ENCODE assay signal across 31 cellular contexts in the genomic region with DNA sequence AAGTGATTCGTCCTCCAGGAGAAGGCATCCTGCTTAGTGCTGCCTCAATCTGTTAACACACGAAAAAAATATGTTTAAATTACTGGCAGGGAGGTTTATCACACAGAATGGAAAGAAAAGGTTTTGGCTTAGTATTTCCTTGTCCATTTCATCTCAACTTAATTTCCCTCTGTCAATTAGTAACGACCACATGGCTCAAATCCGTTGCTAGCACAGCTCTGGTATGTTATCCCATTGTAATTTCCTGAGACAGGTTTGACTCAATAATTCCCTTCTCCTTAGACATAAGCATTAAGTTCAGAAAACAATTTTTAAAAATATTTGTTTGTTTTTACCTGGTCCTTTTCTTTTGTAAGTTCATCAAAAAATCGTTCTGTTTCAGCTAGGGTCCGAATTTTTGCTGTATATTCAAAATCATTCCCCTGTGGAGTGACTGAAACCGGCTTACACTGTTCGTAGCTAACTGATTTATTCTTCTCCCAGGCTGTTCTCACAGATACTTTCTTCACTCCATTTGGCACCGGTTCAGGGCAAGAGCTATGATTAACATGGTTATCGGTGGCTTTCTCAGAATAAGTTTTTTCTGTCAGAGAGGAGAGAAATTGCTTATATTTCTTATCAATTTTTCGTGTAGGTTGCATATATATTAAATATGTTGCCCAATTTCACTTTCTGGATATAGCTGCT. TPM values are rescaled to one million over a fixed set of nuclear protein-coding genes. Genes with fewer than 3 reads are reported as not detected.
A peak's percentile ranks its signal among the peaks of the same experiment; 100 is the strongest.
DNase-seq lines count a peak whose midpoint lies in the region; ATAC-seq, FAIRE-seq and TF ChIP-seq lines count a peak whose summit lies in the region.
"Had no signal": no experiment of that assay in that cellular context is flagged by ENCODE, and none has a peak within 500 bp of the region (broad histone marks: within the 10 kb centered on the region; RNA-seq: fewer than 3 reads in every experiment).

No MANE protein-coding gene starts in this region.

- ATAC-seq in pancreas, result peak in 3 of 4 donors; percentile 31 to 62 (median 47)
- ATAC-seq in HG02623 (IDR thresholded peaks at IDR 0.05; ENCODE audit: unreplicated experiment), result no peak
- ATAC-seq: activated naive CD8-positive, alpha-beta T cell treated with anti-CD3 and anti-CD28 coated beads, Interleukin-2, amount 50 U/mL, for 24 hours; gastroesophageal sphincter; GM12878; PC-3; psoas muscle had no signal

- H3K4me1 ChIP-seq in pancreas, result peaks cover 4 to 22% (median 15%) of the 10 kb centered on the region in 3 donors
- H3K4me1 ChIP-seq: BE2C, left ventricle myocardium inferior, psoas muscle, transverse colon had no signal

- H3K4me3 Mint-ChIP-seq in Calu3 (ENCODE audit: low read depth, unreplicated experiment), result no peak overlapping the region
- H3K4me3 Mint-ChIP-seq: activated naive CD8-positive, alpha-beta T cell treated with anti-CD3 and anti-CD28 coated beads, Interleukin-2, amount 50 U/mL, for 24 hours; CD8-positive, alpha-beta memory T cell had no signal

- H3K36me3 ChIP-seq in WERI-Rb-1, result peaks cover 63% of the 10 kb centered on the region
- H3K36me3 ChIP-seq in pancreas, result no peaks in the 10 kb centered on the region

- H3K9me3 Mint-ChIP-seq in Calu3 (ENCODE audit: low read depth, unreplicated experiment), result no peaks in the 10 kb centered on the region
- H3K9me3 Mint-ChIP-seq: activated naive CD8-positive, alpha-beta T cell treated with anti-CD3 and anti-CD28 coated beads, Interleukin-2, amount 50 U/mL, for 24 hours; CD8-positive, alpha-beta memory T cell; naive B cell had no signal

- BruUV-seq in Calu3 (replicated peaks; lab: Mats Ljungman, UMichigan), result no TSS peak

- TF ChIP-seq CTCF in Calu3 (IDR thresholded peaks at IDR 0.05; ENCODE audit: unreplicated experiment), result no peak
- no peak for TF ChIP-seq CTCF in WERI-Rb-1 (IDR thresholded peaks at IDR 0.05; ENCODE audit: low read depth, low read length)
- no peak for TF ChIP-seq CTCF in fibroblast of pulmonary artery (IDR thresholded peaks at IDR 0.05; ENCODE audit: low read length, missing control alignments)
- TF ChIP-seq CTCF in pancreas (IDR thresholded peaks at IDR 0.05), result no peak

- 47 to 50% methylated on average over 11 of the region's 11 CpGs for WGBS in pancreas, 2 donors

- no peak for DNase-seq in Calu3
- no peak for DNase-seq in WERI-Rb-1
- peak; percentile 43 for DNase-seq in fibroblast of pulmonary artery (ENCODE audit: low read depth)
- DNase-seq in pancreas, result no peak
- DNase-seq in RPMI8226, result no peak
- DNase-seq in NCI-H2029 treated with DMSO at 0.1 percent for 48 hours (lab: John Stamatoyannopoulos, UW), result no peak
- DNase-seq in activated CD4-positive, CD25-positive, alpha-beta regulatory T cell (lab: John Stamatoyannopoulos, UW), result no peak
- DNase-seq: activated naive CD8-positive, alpha-beta T cell treated with anti-CD3 and anti-CD28 coated beads, Interleukin-2, amount 50 U/mL, for 24 hours; BE2C; CD8-positive, alpha-beta memory T cell; dermis blood vessel endothelial cell; KBM-7; left ventricle myocardium inferior; naive B cell; NCI-H1105 treated with DMSO at 0.1 percent for 48 hours; NCI-H1930; NCI-H524; NK-92 treated with Interleukin-12 subunit alpha and Interleukin-12 subunit beta, amount 100 ng/mL, for 24 hours; PC-3; psoas muscle; Right ventricle myocardium superior; stimulated activated CD4-positive, alpha-beta T cell treated with anti-CD3 and anti-CD28 coated beads, Interleukin-4, amount 100 ng/mL, for 24 hours; SW 1271; T-helper 9 cell; transverse colon had no signal

- peaks cover 40% of the 10 kb centered on the region for H3K4me1 Mint-ChIP-seq in Calu3 (ENCODE audit: low read depth, unreplicated experiment)
- H3K4me1 Mint-ChIP-seq: activated naive CD8-positive, alpha-beta T cell treated with anti-CD3 and anti-CD28 coated beads, Interleukin-2, amount 50 U/mL, for 24 hours; CD8-positive, alpha-beta memory T cell; naive B cell had no signal

- H3K4me3 ChIP-seq in WERI-Rb-1 (ENCODE audit: low read depth, low read length) (no peak overlapping the region), fibroblast of pulmonary artery (replicated peaks; ENCODE audit: low read depth, low read length) (no peak overlapping the region), pancreas (no peak overlapping the region)
- H3K4me3 ChIP-seq: gastroesophageal sphincter, GM12878, hepatocyte, left ventricle myocardium inferior, psoas muscle, transverse colon had no signal

- H3K27me3 ChIP-seq in WERI-Rb-1 (ENCODE audit: insufficient read depth, low read depth, severe bottlenecking) (no peaks in the 10 kb centered on the region), pancreas (no peaks in the 10 kb centered on the region)
- H3K27me3 ChIP-seq: BE2C, gastroesophageal sphincter, hepatocyte, neutrophil, transverse colon had no signal

- no peak for FAIRE-seq in pancreas (lab: Jason Lieb, UNC)
- FAIRE-seq: GM12878 had no signal

- H3K27ac ChIP-seq in WERI-Rb-1 (peak overlapping the region; percentile 27), pancreas (peak overlapping the region; percentile 1 to 47 (median 40))
- H3K27ac ChIP-seq: gastroesophageal sphincter, hepatocyte, left ventricle myocardium inferior, neutrophil, psoas muscle, transverse colon, VCaP had no signal

- H3K9me3 ChIP-seq in WERI-Rb-1 (ENCODE audit: severe bottlenecking), result no peaks in the 10 kb centered on the region
- no peaks in the 10 kb centered on the region for H3K9me3 ChIP-seq in pancreas
- H3K9me3 ChIP-seq: BE2C, gastroesophageal sphincter, left ventricle myocardium inferior, neutrophil, psoas muscle, transverse colon had no signal

- H3K36me3 Mint-ChIP-seq in Calu3 (ENCODE audit: insufficient read depth, unreplicated experiment), result peaks cover 11% of the 10 kb centered on the region

- no peaks in the 10 kb centered on the region for H3K27me3 Mint-ChIP-seq in Calu3 (ENCODE audit: unreplicated experiment)
- H3K27me3 Mint-ChIP-seq: activated naive CD8-positive, alpha-beta T cell treated with anti-CD3 and anti-CD28 coated beads, Interleukin-2, amount 50 U/mL, for 24 hours; CD8-positive, alpha-beta memory T cell; naive B cell had no signal

- H3K27ac Mint-ChIP-seq in Calu3 (ENCODE audit: unreplicated experiment), result peak overlapping the region; percentile 40
- H3K27ac Mint-ChIP-seq: activated naive CD8-positive, alpha-beta T cell treated with anti-CD3 and anti-CD28 coated beads, Interleukin-2, amount 50 U/mL, for 24 hours; naive B cell had no signal

- CTCF ChIA-PET in Calu3 (lab: Charles Lee), result interaction anchor here (0.6 to 1.8 kb wide), 5 partner anchors 9 to 117 kb away, joined by 4 to 7 read pairs (median 4); a partner anchor contains a TSS

- intact Hi-C loops in Calu3 (cut with micrococcal nuclease; ENCODE audit: unreplicated experiment) (loop anchor here (5.0 kb wide), 2 partner anchors 71 to 119 kb away; a partner anchor contains a TSS), pancreas (cut with DNase I) (no loop called here)

RNA-seq across cellular contexts. Expression of a gene that starts 10.1 kb away (rescaled TPM):
- 7.8 and 8.4 TPM in 2 replicates for total RNA-seq in Calu3 (2022)
- total RNA-seq in pancreas, result 1 to 10 TPM; 4.4 to 9.8 (median 5.6) TPM
- 10 to 100 TPM in 1 of 2 donors, 1 to 10 TPM in 1; 8.2 to 13.2 TPM for polyA plus RNA-seq in pancreas
